Comparison of ENCODE assay signal across 1 cellular context in genomic region chr21:37118187-37118826, GRCh38.
TF ChIP-seq lines count a peak whose summit lies in the region.

No MANE protein-coding gene starts in this region.

TF ChIP-seq in K562, 482 proteins besides CTCF, POLR2A, EP300 and RAD21:
- TF ChIP-seq ATF3 (IDR thresholded peaks at IDR 0.05) (0 out of 2 replicates have a peak, but pooled peaks have one; percentile 11), ATF3 (CRISPR knock-in tag; conservative IDR thresholded peaks at IDR 0.05) (no peak), SP1 (CRISPR knock-in tag; IDR thresholded peaks at IDR 0.05) (no peak)
